25 cellular contexts compared by ENCODE assay signal in genomic region chr3:111823341-111823830, GRCh38.
"Had no signal": no experiment of that assay in that cellular context is flagged by ENCODE, and none has a peak within 500 bp of the region (broad histone marks: within the 10 kb centered on the region; RNA-seq: fewer than 3 reads in every experiment).

No MANE protein-coding gene starts in this region.

- H3K4me3 Mint-ChIP-seq: activated naive CD8-positive, alpha-beta T cell; naive B cell; neural crest cell had no signal

- H3K27ac Mint-ChIP-seq: activated naive CD8-positive, alpha-beta T cell had no signal

- H3K27me3 ChIP-seq: body of pancreas, cardiac muscle cell, dorsolateral prefrontal cortex, gastroesophageal sphincter, right atrium auricular region, upper lobe of left lung had no signal

- H3K36me3 ChIP-seq: cardiac muscle cell, gastroesophageal sphincter, lower lobe of right lung, right atrium auricular region, upper lobe of left lung had no signal

- ATAC-seq: body of pancreas; gastroesophageal sphincter; stimulated activated naive CD8-positive, alpha-beta T cell treated with anti-CD3 and anti-CD28 coated beads, Interleukin-15, Interleukin-2, amounts not matched to agents 100 U/mL and 50 U/mL, for 24 hours had no signal

- H3K36me3 Mint-ChIP-seq: activated naive CD8-positive, alpha-beta T cell; naive B cell had no signal

- H3K4me1 ChIP-seq: body of pancreas, gastroesophageal sphincter, lower lobe of right lung, upper lobe of left lung had no signal

- H3K27me3 Mint-ChIP-seq: activated naive CD8-positive, alpha-beta T cell; naive B cell had no signal

- H3K27ac ChIP-seq: body of pancreas, cardiac muscle cell, coronary artery, dorsolateral prefrontal cortex, gastroesophageal sphincter, lower lobe of right lung, right atrium auricular region, upper lobe of left lung had no signal

- H3K4me1 Mint-ChIP-seq: naive B cell, neural crest cell had no signal

- DNase-seq: activated CD4-positive, alpha-beta T cell treated with anti-CD3 and anti-CD28 coated beads for 4 hours; activated CD4-positive, alpha-beta T cell treated with anti-CD3 and anti-CD28 coated beads, Interleukin-2, amount 50 U/mL, for 48 hours; activated CD8-positive, alpha-beta memory T cell treated with anti-CD3 and anti-CD28 coated beads for 24 hours; activated effector memory CD4-positive, alpha-beta T cell treated with Interleukin-2 at 50 U/mL for 16 hours; activated naive CD4-positive, alpha-beta T cell treated with Interleukin-2 at 50 U/mL for 16 hours; anterior cingulate cortex; body of pancreas; cerebellar nuclear complex; dorsolateral prefrontal cortex; effector memory CD4-positive, alpha-beta T cell; lower lobe of right lung; mesendoderm; naive B cell; nucleus accumbens; stimulated activated CD4-positive, alpha-beta T cell treated with anti-CD3 and anti-CD28 coated beads, Interleukin-12 subunit alpha, Interleukin-12 subunit beta, amount 100 ng/mL, for 4 hours; stimulated activated CD4-positive, alpha-beta T cell treated with anti-CD3 and anti-CD28 coated beads, Interleukin-4, amount 100 ng/mL, for 1 hour; stimulated activated naive CD8-positive, alpha-beta T cell treated with anti-CD3 and anti-CD28 coated beads, Interleukin-15, Interleukin-2, amounts not matched to agents 100 U/mL and 50 U/mL, for 24 hours; T-helper 1 cell; upper lobe of left lung had no signal

- H3K9me3 ChIP-seq: body of pancreas had no signal

- H3K4me3 ChIP-seq: body of pancreas, cardiac muscle cell, coronary artery, dorsolateral prefrontal cortex, gastroesophageal sphincter, lower lobe of right lung, right atrium auricular region, upper lobe of left lung had no signal
